In genomic region chr22:26952004-26952403, GRCh38 we compare ENCODE assay signal across 27 cellular contexts.
DNase-seq lines count a peak whose midpoint lies in the region; ATAC-seq, FAIRE-seq and TF ChIP-seq lines count a peak whose summit lies in the region.
"Had no signal": no experiment of that assay in that cellular context is flagged by ENCODE, and none has a peak within 500 bp of the region (broad histone marks: within the 10 kb centered on the region; RNA-seq: fewer than 3 reads in every experiment).

No MANE protein-coding gene starts in this region.

- H3K4me2 ChIP-seq in HepG2 (ENCODE audit: low read depth, low read length) (no peak overlapping the region), H1 (ENCODE audit: insufficient read depth in 1 of 2, low read depth in 2 of 2, low read length in 2 of 2) (peak overlapping the region; percentile 64 to 75; a peak in 3 of 4 replicates), neural progenitor cell (peak overlapping the region; percentile 67)
- H3K4me2 ChIP-seq: A549; BLaER1 treated with 17β-estradiol and CSF1 and Interleukin-3, amounts not matched to agents 10 nM and 100 nM had no signal

- POLR2A ChIA-PET in HepG2 (lab: Yijun Ruan, JAX) (no interaction called here), H1 (lab: Charles Lee; ENCODE audit: partially characterized antibody) (no interaction called here)

- H4K5ac ChIP-seq in H1 (ENCODE audit: insufficient read length, low read depth, low read length): no peak overlapping the region

- no peaks in the 10 kb centered on the region for H3K36me3 ChIP-seq in HepG2 (replicated peaks in 1 of 2; ENCODE audit: control insufficient read depth in 1 of 2, insufficient read depth in 2 of 2, low read length in 2 of 2)
- H3K36me3 ChIP-seq in right lobe of liver: no peaks in the 10 kb centered on the region
- no peaks in the 10 kb centered on the region for H3K36me3 ChIP-seq in HUES64 (ENCODE audit: insufficient read depth, low read length)
- no peaks in the 10 kb centered on the region for H3K36me3 ChIP-seq in H1 (ENCODE audit: control insufficient read depth in 2 of 4, insufficient read depth in 4 of 4, low read length in 3 of 4)
- H3K36me3 ChIP-seq in neural progenitor cell: no peaks in the 10 kb centered on the region
- H3K36me3 ChIP-seq in esophagus muscularis mucosa: no peaks in the 10 kb centered on the region
- H3K36me3 ChIP-seq: BE2C; BLaER1 treated with 17β-estradiol and CSF1 and Interleukin-3, amounts not matched to agents 10 nM and 100 nM had no signal

- no TSS peak for BruUV-seq in HepG2 (replicated peaks; lab: Mats Ljungman, UMichigan)

- no peak overlapping the region for H3K56ac ChIP-seq in H1 (replicated peaks; ENCODE audit: insufficient read length, low read depth, low read length)

- no peak overlapping the region for H3K27ac Mint-ChIP-seq in neural progenitor cell
- H3K27ac Mint-ChIP-seq: CD4-positive, alpha-beta T cell had no signal

- H3K4me1 ChIP-seq in HepG2 (ENCODE audit: insufficient read depth, low read length) (no peaks in the 10 kb centered on the region), right lobe of liver (no peaks in the 10 kb centered on the region), HUES64 (ENCODE audit: insufficient read depth, low read length) (peaks cover 25% of the 10 kb centered on the region), H1 (replicated peaks in 1 of 4; ENCODE audit: control insufficient read depth in 3 of 4, insufficient read depth in 4 of 4, low read length in 3 of 4) (peaks cover 8 to 33% (median 18%) of the 10 kb centered on the region in 4 experiments), neural progenitor cell (peaks cover 27% of the 10 kb centered on the region), esophagus muscularis mucosa (peaks cover 0 to 2% (median 0%) of the 10 kb centered on the region in 4 donors)
- H3K4me1 ChIP-seq: A549; BLaER1 treated with 17β-estradiol and CSF1 and Interleukin-3, amounts not matched to agents 10 nM and 100 nM had no signal

- H2AFZ ChIP-seq in HepG2 (ENCODE audit: low read length): no peak overlapping the region
- no peak overlapping the region for H2AFZ ChIP-seq in H1 (ENCODE audit: low read length)
- H2AFZ ChIP-seq in neural progenitor cell (replicated peaks): no peak overlapping the region
- H2AFZ ChIP-seq: GM23248 had no signal

- no peak overlapping the region for H2BK5ac ChIP-seq in H1 (ENCODE audit: low read depth, low read length)

- TF ChIP-seq EP300 in HepG2 (IDR thresholded peaks at IDR 0.05; ENCODE audit: low read depth in 2 of 2, low read length in 2 of 2) (no peak), HepG2 (CRISPR knock-in tag; IDR thresholded peaks at IDR 0.05; ENCODE audit: borderline replicate concordance) (no peak), H1 (IDR thresholded peaks at IDR 0.05; ENCODE audit: borderline replicate concordance in 1 of 2, low read depth in 2 of 2, low read length in 2 of 2) (no peak), esophagus muscularis mucosa (IDR thresholded peaks at IDR 0.05) (no peak)

- no peak for TF ChIP-seq CTCF in HepG2 (CRISPR knock-in tag; IDR thresholded peaks at IDR 0.05)
- TF ChIP-seq CTCF in right lobe of liver (IDR thresholded peaks at IDR 0.05): no peak
- no peak for TF ChIP-seq CTCF in H1 (IDR thresholded peaks at IDR 0.05; ENCODE audit: control extremely low read depth in 1 of 3, insufficient read depth in 1 of 3, low read depth in 1 of 3, low read length in 3 of 3)
- TF ChIP-seq CTCF in neural progenitor cell (IDR thresholded peaks at IDR 0.05): no peak
- no peak for TF ChIP-seq CTCF in esophagus muscularis mucosa (IDR thresholded peaks at IDR 0.05)

- TF ChIP-seq RAD21 in HepG2 (CRISPR knock-in tag; IDR thresholded peaks at IDR 0.05) (no peak), H1 (IDR thresholded peaks at IDR 0.05 in 1 of 2, conservative IDR thresholded peaks at IDR 0.05 in 1 of 2; ENCODE audit: low read depth in 2 of 2, low read length in 2 of 2) (no peak)

- H3K27ac ChIP-seq in HepG2 (ENCODE audit: extremely low read length, insufficient read depth, low read length) (no peak overlapping the region), right lobe of liver (no peak overlapping the region), HUES64 (ENCODE audit: low read depth, low read length) (no peak overlapping the region), H1 (ENCODE audit: low read depth, low read length) (no peak overlapping the region), neural progenitor cell (no peak overlapping the region), esophagus muscularis mucosa (replicated peaks in 1 of 4) (no peak overlapping the region)
- H3K27ac ChIP-seq: A549; BLaER1 treated with 17β-estradiol and CSF1 and Interleukin-3, amounts not matched to agents 10 nM and 100 nM; GM23248 had no signal

- DNase-seq in HepG2 (ENCODE audit: low spot score): no peak
- no peak for DNase-seq in right lobe of liver
- DNase-seq in H1 (ENCODE audit: low read depth in 1 of 2, low spot score in 2 of 2): no peak
- DNase-seq in neural progenitor cell (ENCODE audit: low spot score): no peak
- no peak for DNase-seq in NCI-H2081 treated with DMSO at 0.1 percent for 48 hours (lab: John Stamatoyannopoulos, UW)
- no peak for DNase-seq in esophagus muscularis mucosa (ENCODE audit: extremely low spot score)
- DNase-seq: 8988T; ACHN; AML-193; CD4-positive, alpha-beta T cell; CD8-positive, alpha-beta memory T cell; DMS 273 treated with DMSO at 0.1 percent for 48 hours; DMS79; EL; GF-D8; GM23248; HCEC 1CT had no signal

- H3K9me3 Mint-ChIP-seq in neural progenitor cell: no peaks in the 10 kb centered on the region
- H3K9me3 Mint-ChIP-seq: CD4-positive, alpha-beta T cell had no signal

- H4K91ac ChIP-seq in H1 (replicated peaks; ENCODE audit: insufficient read length, low read length): no peak overlapping the region

- H3K4me1 Mint-ChIP-seq in neural progenitor cell: peaks cover 42% of the 10 kb centered on the region
- H3K4me1 Mint-ChIP-seq: CD14-positive monocyte; CD8-positive, alpha-beta memory T cell had no signal

- peaks cover 4% of the 10 kb centered on the region; the same call in 1 of the 2 replicates for H3K23me2 ChIP-seq in H1 (ENCODE audit: low read depth, low read length)

- in situ Hi-C loops in HepG2 (cut with HindIII; ENCODE audit: extremely low pct_ligation_motif_present, low pct_unique_long_range_greater_than_20kb): no loop called here

- no peak overlapping the region for H3K14ac ChIP-seq in H1 (ENCODE audit: insufficient read length)

- WGBS in HepG2 (ENCODE audit: low lambda C conversion rate): 0% methylated on average over 4 of the region's 4 CpGs
- WGBS in right lobe of liver (ENCODE audit: insufficient coverage, low coverage, low lambda C conversion rate, missing lambda C conversion rate): 27% methylated on average over 4 of the region's 4 CpGs
- WGBS in HUES64: 43% methylated on average over 4 of the region's 4 CpGs
- WGBS in H1 (ENCODE audit: extremely low coverage in 1 of 2, insufficient coverage in 1 of 2, insufficient read length in 1 of 2, insufficient replicate concordance in 2 of 2, low coverage in 1 of 2, low lambda C conversion rate in 2 of 2, missing lambda C conversion rate in 1 of 2), 2 experiments: 46% methylated on average over 4 of the region's 4 CpGs; no CpG with 5 or more reads in 1 of the 2 experiments
- 40% methylated on average over 4 of the region's 4 CpGs for WGBS in esophagus muscularis mucosa

- no peak overlapping the region for H2BK12ac ChIP-seq in H1 (ENCODE audit: low read depth, low read length)

- no peak overlapping the region for H3K4me3 Mint-ChIP-seq in neural progenitor cell
- H3K4me3 Mint-ChIP-seq: CD4-positive, alpha-beta T cell; CD8-positive, alpha-beta memory T cell had no signal

- H3K27me3 Mint-ChIP-seq in neural progenitor cell (ENCODE audit: insufficient read depth, low read depth): peaks cover 5% of the 10 kb centered on the region

- H4K20me1 ChIP-seq in HepG2 (ENCODE audit: insufficient read depth, low read length) (no peaks in the 10 kb centered on the region), H1 (replicated peaks in 1 of 2; ENCODE audit: control insufficient read depth in 1 of 2, insufficient read depth in 2 of 2, low read length in 2 of 2) (no peaks in the 10 kb centered on the region), neural progenitor cell (ENCODE audit: low read depth) (peaks cover 16% of the 10 kb centered on the region)
- H4K20me1 ChIP-seq: BLaER1 treated with 17β-estradiol and CSF1 and Interleukin-3, amounts not matched to agents 10 nM and 100 nM had no signal

- H3K4me3 ChIP-seq in HepG2 (replicated peaks in 1 of 3; ENCODE audit: insufficient read depth in 1 of 3, low read depth in 2 of 3, low read length in 3 of 3): no peak overlapping the region
- no peak overlapping the region for H3K4me3 ChIP-seq in right lobe of liver
- peak overlapping the region; percentile 11; the same call in 1 of the 2 replicates for H3K4me3 ChIP-seq in HUES64 (ENCODE audit: low read length)
- peak overlapping the region in 1 of 4 experiments; percentile 49; a peak in 1 of 8 replicates for H3K4me3 ChIP-seq in H1 (ENCODE audit: extremely low read depth in 1 of 4, insufficient read depth in 2 of 4, low read depth in 3 of 4, low read length in 4 of 4)
- no peak overlapping the region for H3K4me3 ChIP-seq in neural progenitor cell
- H3K4me3 ChIP-seq in esophagus muscularis mucosa: no peak overlapping the region
- H3K4me3 ChIP-seq: A549; BLaER1 treated with 17β-estradiol and CSF1 and Interleukin-3, amounts not matched to agents 10 nM and 100 nM; GM23248 had no signal

- TF ChIP-seq POLR2A in HepG2 (IDR thresholded peaks at IDR 0.05; ENCODE audit: insufficient read depth in 1 of 2, low read depth in 2 of 2, low read length in 2 of 2) (no peak), right lobe of liver (IDR thresholded peaks at IDR 0.05) (no peak), H1 (IDR thresholded peaks at IDR 0.05; ENCODE audit: control extremely low read depth in 1 of 2, low read depth in 2 of 2, low read length in 2 of 2) (no peak), esophagus muscularis mucosa (IDR thresholded peaks at IDR 0.05; ENCODE audit: low read depth) (no peak)

- no peak overlapping the region for H3K4ac ChIP-seq in H1 (replicated peaks; ENCODE audit: insufficient read length, low read depth, low read length)

- H3K27me3 ChIP-seq in HepG2 (ENCODE audit: control insufficient read depth in 1 of 2, insufficient read depth in 2 of 2, low read length in 2 of 2) (peaks cover 1 to 16% of the 10 kb centered on the region in 2 experiments; a peak in 2 of 5 replicates), right lobe of liver (no peaks in the 10 kb centered on the region), HUES64 (ENCODE audit: insufficient read depth, low read length) (peaks cover 36% of the 10 kb centered on the region), H1 (replicated peaks in 1 of 4; ENCODE audit: control insufficient read depth in 3 of 4, extremely low read depth in 1 of 4, insufficient read depth in 3 of 4, low read length in 3 of 4) (peaks cover 0 to 10% (median 3%) of the 10 kb centered on the region in 4 experiments; a peak in 3 of 7 replicates), neural progenitor cell (peaks cover 39% of the 10 kb centered on the region), esophagus muscularis mucosa (no peaks in the 10 kb centered on the region)
- H3K27me3 ChIP-seq: BE2C; BLaER1 treated with 17β-estradiol and CSF1 and Interleukin-3, amounts not matched to agents 10 nM and 100 nM had no signal

- H3K23ac ChIP-seq in H1 (ENCODE audit: insufficient read length): no peak overlapping the region

- H3K9me3 ChIP-seq in HepG2 (ENCODE audit: low read length) (no peaks in the 10 kb centered on the region), right lobe of liver (no peaks in the 10 kb centered on the region), HUES64 (ENCODE audit: insufficient read depth, low read depth, low read length) (no peaks in the 10 kb centered on the region), H1 (ENCODE audit: insufficient read depth in 2 of 2, low read depth in 1 of 2, low read length in 1 of 2) (no peaks in the 10 kb centered on the region), neural progenitor cell (ENCODE audit: low read depth) (no peaks in the 10 kb centered on the region), esophagus muscularis mucosa (no peaks in the 10 kb centered on the region)
- H3K9me3 ChIP-seq: A549; BE2C; BLaER1 treated with 17β-estradiol and CSF1 and Interleukin-3, amounts not matched to agents 10 nM and 100 nM had no signal

- H2BK120ac ChIP-seq in H1 (replicated peaks; ENCODE audit: low read depth, low read length): no peak overlapping the region

- intact Hi-C loops in HepG2 (cut with micrococcal nuclease; ENCODE audit: unreplicated experiment) (no loop called here), right lobe of liver (cut with DNase I) (no loop called here), esophagus muscularis mucosa (cut with DNase I) (no loop called here)

- H3K79me2 ChIP-seq in HepG2 (ENCODE audit: insufficient read depth, low read length) (no peaks in the 10 kb centered on the region), H1 (ENCODE audit: control insufficient read depth in 1 of 2, insufficient read depth in 2 of 2, low read length in 2 of 2) (no peaks in the 10 kb centered on the region), neural progenitor cell (ENCODE audit: low read depth) (no peaks in the 10 kb centered on the region)

- no peak overlapping the region for H3K9ac ChIP-seq in HepG2 (ENCODE audit: insufficient read depth, low read depth, low read length)
- no peak overlapping the region for H3K9ac ChIP-seq in HUES64 (ENCODE audit: low read depth, low read length)
- H3K9ac ChIP-seq in H1 (replicated peaks in 1 of 4; ENCODE audit: extremely low read depth in 1 of 4, low read depth in 3 of 4, low read length in 3 of 4): no peak overlapping the region
- H3K9ac ChIP-seq in neural progenitor cell: no peak overlapping the region
- H3K9ac ChIP-seq: BLaER1 treated with 17β-estradiol and CSF1 and Interleukin-3, amounts not matched to agents 10 nM and 100 nM; GM23248 had no signal

- no peak overlapping the region for H3K18ac ChIP-seq in H1 (ENCODE audit: extremely low read depth, low read length)

- CTCF ChIA-PET in HepG2 (lab: Yijun Ruan, JAX; ENCODE audit: low intra/inter-chr PET ratio, low total read pairs): no interaction called here
- CTCF ChIA-PET in H1 (lab: Charles Lee; ENCODE audit: partially characterized antibody): interaction anchor here (0.6 to 2.6 kb wide), 10 partner anchors 9 to 136 kb away, joined by 3 to 10 read pairs (median 3); no protein-coding TSS in a partner anchor

- no peak overlapping the region for H4K8ac ChIP-seq in H1 (ENCODE audit: extremely low read depth, insufficient read depth, low read length)

- ATAC-seq in HepG2: no peak
- ATAC-seq in right lobe of liver: no peak
- no peak for ATAC-seq in HG03097 (IDR thresholded peaks at IDR 0.05; ENCODE audit: low FRiP score, unreplicated experiment)
- ATAC-seq: A549 had no signal

- peaks cover 26% of the 10 kb centered on the region for H3F3A ChIP-seq in neural progenitor cell (ENCODE audit: low read depth)

- FAIRE-seq in HepG2 (lab: Jason Lieb, UNC): no peak
- FAIRE-seq in H1 (lab: Jason Lieb, UNC): no peak
- FAIRE-seq: A549, D721Med, GM12891, GM18507, H54 had no signal

- H2AK5ac ChIP-seq in H1 (ENCODE audit: low read depth, low read length): no peak overlapping the region

- no peak overlapping the region for H2BK20ac ChIP-seq in H1 (ENCODE audit: low read length)

- peaks cover 3% of the 10 kb centered on the region; the same call in 1 of the 2 replicates for H3K79me1 ChIP-seq in H1 (ENCODE audit: low read depth, low read length)

- H2BK15ac ChIP-seq in H1 (ENCODE audit: low read length): no peak overlapping the region

- H3K36me3 Mint-ChIP-seq in neural progenitor cell: no peaks in the 10 kb centered on the region
- H3K36me3 Mint-ChIP-seq: CD14-positive monocyte had no signal

Comparison
In these comparisons a context has a peak if more than half of its experiments do, and no peak if none do; other contexts are left out.
1. Of the 41 proteins assayed by ChIP-seq in both HepG2 and H1: peak only in HepG2: none; only in H1: KDM1A; in both: none; in neither: 39; mixed calls (peak in some experiments, not most) for 1.